In the genomic region with DNA sequence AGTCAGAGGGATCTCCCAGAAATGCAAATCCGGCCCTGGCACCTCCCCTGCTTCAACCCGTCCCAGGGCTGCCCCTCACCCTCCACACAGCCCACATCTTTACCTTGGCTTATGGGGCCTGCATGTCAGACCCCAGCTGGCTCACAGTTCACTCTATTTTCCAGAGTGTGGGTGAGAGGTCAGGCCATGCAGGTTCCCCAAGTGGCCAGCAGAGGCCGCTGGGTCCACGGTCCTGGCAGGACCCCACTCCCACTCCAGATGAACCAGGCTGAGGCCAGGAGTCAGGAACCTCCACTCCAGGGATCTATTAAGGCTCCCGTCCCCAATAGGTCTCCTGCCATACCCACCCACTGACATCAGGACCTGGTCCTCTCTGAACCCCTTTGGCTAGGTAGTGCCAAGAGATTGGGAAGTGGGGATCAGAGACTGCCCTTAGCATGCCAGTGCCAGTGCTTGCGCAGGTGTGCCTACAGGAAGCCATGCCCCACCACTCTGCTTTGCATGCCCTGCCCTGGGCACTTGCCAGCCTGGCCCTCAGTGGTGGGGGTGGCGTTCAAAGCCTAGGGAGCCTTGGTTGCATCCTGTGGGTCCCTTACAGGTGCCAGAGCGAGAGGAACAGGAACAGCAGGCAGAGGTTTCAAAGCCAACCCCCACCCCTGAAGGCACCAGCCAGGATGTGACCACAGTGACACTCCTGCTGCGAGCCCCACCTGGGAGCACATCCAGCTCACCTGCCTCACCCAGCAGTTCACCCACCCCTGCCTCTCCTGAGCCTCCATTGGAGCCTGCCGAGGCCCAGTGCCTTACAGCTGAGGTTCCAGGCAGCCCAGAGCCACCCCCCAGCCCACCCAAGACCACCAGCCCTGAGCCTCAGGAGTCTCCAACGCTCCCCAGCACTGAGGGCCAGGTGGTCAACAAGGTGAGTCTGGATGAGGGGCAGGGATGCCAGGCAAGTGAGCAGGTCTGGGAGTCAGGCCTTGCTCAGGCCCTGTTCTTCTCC, we compare ENCODE assay signal across 8 cellular contexts. TPM values are rescaled to one million over a fixed set of nuclear protein-coding genes. Genes with fewer than 3 reads are reported as not detected.
A peak's percentile ranks its signal among the peaks of the same experiment; 100 is the strongest.
DNase-seq lines count a peak whose midpoint lies in the region; ATAC-seq, FAIRE-seq and TF ChIP-seq lines count a peak whose summit lies in the region.
"Had no signal": no experiment of that assay in that cellular context is flagged by ENCODE, and none has a peak within 500 bp of the region (broad histone marks: within the 10 kb centered on the region; RNA-seq: fewer than 3 reads in every experiment).

No MANE protein-coding gene starts in this region.

- TF ChIP-seq CTCF in D721Med (IDR thresholded peaks at IDR 0.05; ENCODE audit: insufficient read depth, missing control alignments): peak; percentile 64
- TF ChIP-seq CTCF in gastroesophageal sphincter (IDR thresholded peaks at IDR 0.05): peak in 3 of 4 experiments; percentile 92 to 95 (median 94)

- WGBS in gastroesophageal sphincter (ENCODE audit: low coverage in 1 of 2), 2 donors: 0% methylated on average over 1 of the region's 11 CpGs; no CpG with 5 or more reads in 1 of the 2 donors

- no peaks in the 10 kb centered on the region for H3K9me3 ChIP-seq in gastroesophageal sphincter

- ATAC-seq in gastroesophageal sphincter: no peak
- ATAC-seq in GM21737 (IDR thresholded peaks at IDR 0.05; ENCODE audit: unreplicated experiment): no peak
- ATAC-seq in GM18505 (IDR thresholded peaks at IDR 0.05; ENCODE audit: unreplicated experiment): no peak

- H3K27me3 ChIP-seq in gastroesophageal sphincter: no peaks in the 10 kb centered on the region

- H3K36me3 ChIP-seq in gastroesophageal sphincter: peaks cover 0 to 76% of the 10 kb centered on the region in 2 donors

- FAIRE-seq in D721Med (lab: Jason Lieb, UNC): no peak

- H3K4me1 ChIP-seq in gastroesophageal sphincter: peaks cover 0 to 98% (median 44%) of the 10 kb centered on the region in 3 donors

- TF ChIP-seq EP300 in gastroesophageal sphincter (IDR thresholded peaks at IDR 0.05): no peak

- peak overlapping the region; percentile 73 to 100 (median 98) for H3K27ac ChIP-seq in gastroesophageal sphincter
- H3K27ac ChIP-seq: SK-N-MC had no signal

- TF ChIP-seq POLR2A in gastroesophageal sphincter (IDR thresholded peaks at IDR 0.05) (no peak), GM18505 (IDR thresholded peaks at IDR 0.05; ENCODE audit: borderline replicate concordance, extremely low read depth, insufficient read depth, insufficient read length) (no peak)

- H3K4me3 ChIP-seq in gastroesophageal sphincter: peak overlapping the region in 1 of 2 donors; percentile 65
- H3K4me3 ChIP-seq: SK-N-MC had no signal

- DNase-seq in D721Med (ENCODE audit: insufficient read length, low spot score) (peak; percentile 49), HT-29 (ENCODE audit: low spot score) (peak; percentile 27), retina (peak; percentile 68)
- peak; percentile 29 to 50 for DNase-seq in activated CD4-positive, alpha-beta T cell treated with anti-CD3 and anti-CD28 coated beads, Interleukin-2, amount 50 U/mL, for 48 hours

RNA-seq across cellular contexts. Expression of gene SMTN, which starts 8.3 kb away (rescaled TPM):
- 76.5 and 80.4 TPM in 2 replicates for total RNA-seq in HT-29 (2014; rRNA removed; shearing (Covaris generic))
- 1,000 to 10,000 TPM in 2 of 4 donors, 100 to 1,000 TPM in 2; 900 to 1,687 (median 1,274) TPM for total RNA-seq in gastroesophageal sphincter

RNA-seq across cellular contexts. Expression of gene SELENOM, which starts 18.0 kb away (rescaled TPM):
- total RNA-seq in HT-29 (2014; rRNA removed; shearing (Covaris generic)): 0.64 and 1.6 TPM in 2 replicates
- total RNA-seq in gastroesophageal sphincter: 1,000 to 10,000 TPM in 3 of 4 donors, 100 to 1,000 TPM in 1; 941 to 2,300 (median 1,432) TPM

RNA-seq across cellular contexts. Expression of gene INPP5J, which starts 33.4 kb away (rescaled TPM):
- 1.8 TPM in 2 replicates for total RNA-seq in HT-29 (2014; rRNA removed; shearing (Covaris generic))
- 1 to 10 TPM in 3 of 4 donors, under 1 TPM in 1; 0.54 to 5.3 (median 2.1) TPM for total RNA-seq in gastroesophageal sphincter

RNA-seq across cellular contexts. Expression of gene PLA2G3, which starts 50.9 kb away (rescaled TPM):
- not detected in 2 replicates for total RNA-seq in HT-29 (2014; rRNA removed; shearing (Covaris generic))
- total RNA-seq in gastroesophageal sphincter: under 1 TPM in 3 of 4 donors, not detected in 1; 0.12 to 0.47 (median 0.22) TPM

Comparison
In these comparisons a context has a peak if more than half of its experiments do, and no peak if none do; other contexts are left out.
1. RNA of gene SMTN, which starts 8.3 kb away (total RNA-seq): 900 to 1,687 TPM in gastroesophageal sphincter; 76.5 to 80.4 TPM in HT-29; every median in the first group is over 10 times any median in the second.
2. RNA of gene SELENOM, which starts 18.0 kb away (total RNA-seq): 941 to 2,300 TPM in gastroesophageal sphincter; 0.64 to 1.6 TPM in HT-29; every median in the first group is over 100 times any median in the second.
3. Peak in every context shown above with its lines, with median percentiles within 50 percentile points of each other: DNase-seq.